In the genomic region with DNA sequence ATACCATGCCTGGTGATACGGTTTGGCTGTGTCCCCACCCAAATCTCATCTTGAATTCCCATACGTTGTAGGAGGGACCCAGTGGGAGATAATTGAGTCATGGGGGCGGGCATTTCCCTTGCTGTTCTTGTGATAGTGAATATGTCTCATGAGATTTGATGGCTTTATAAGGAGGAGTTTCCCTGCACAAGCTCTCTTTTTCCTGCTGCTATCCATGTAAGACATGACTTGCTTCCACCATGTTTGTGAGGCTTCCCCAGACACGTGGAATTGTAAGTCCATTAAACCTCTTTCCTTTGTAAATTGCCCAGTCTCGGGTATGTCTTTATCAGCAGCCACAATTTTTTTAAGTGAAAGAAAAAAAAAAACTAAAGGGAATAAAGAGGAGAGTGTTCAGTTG, we compare ENCODE assay signal across 2 cellular contexts.
TF ChIP-seq lines count a peak whose summit lies in the region.

No MANE protein-coding gene starts in this region.

TF ChIP-seq in HepG2, 621 proteins besides CTCF, POLR2A, EP300 and RAD21:
- peak; percentile 53; the same call in 1 of the 2 replicates for TF ChIP-seq ZNF431 (CRISPR knock-in tag; IDR thresholded peaks at IDR 0.05; ENCODE audit: borderline replicate concordance, low read depth)
- TF ChIP-seq ZFP36 (IDR thresholded peaks at IDR 0.05; ENCODE audit: borderline replicate concordance, low read depth, low read length, partially characterized antibody), result no peak

TF ChIP-seq in K562, 482 proteins besides CTCF, POLR2A, EP300 and RAD21:
- TF ChIP-seq ZNF431 (CRISPR knock-in tag; IDR thresholded peaks at IDR 0.05) (peak; percentile 73; the same call in 1 of the 2 replicates), ZNF586 (CRISPR knock-in tag; conservative IDR thresholded peaks at IDR 0.05) (no peak)
